21 cellular contexts compared by ENCODE assay signal in genomic region chr2:218082586-218083351, GRCh38. TPM values are rescaled to one million over a fixed set of nuclear protein-coding genes. Genes with fewer than 3 reads are reported as not detected.
A peak's percentile ranks its signal among the peaks of the same experiment; 100 is the strongest.
DNase-seq lines count a peak whose midpoint lies in the region; ATAC-seq and TF ChIP-seq lines count a peak whose summit lies in the region.
"Had no signal": no experiment of that assay in that cellular context is flagged by ENCODE, and none has a peak within 500 bp of the region (broad histone marks: within the 10 kb centered on the region; RNA-seq: fewer than 3 reads in every experiment).

No MANE protein-coding gene starts in this region.

- H3K9me3 ChIP-seq in H9 (ENCODE audit: control insufficient read depth, low read depth, low read length) = no peaks in the 10 kb centered on the region
- H3K9me3 ChIP-seq in Panc1 (ENCODE audit: control insufficient read depth, insufficient read depth, low read depth, low read length) = peaks cover 6% of the 10 kb centered on the region; the same call in 1 of the 2 replicates
- peaks cover 0 to 17% (median 10%) of the 10 kb centered on the region in 4 donors for H3K9me3 ChIP-seq in esophagus muscularis mucosa
- H3K9me3 ChIP-seq: SJCRH30 had no signal

- H3K23me2 ChIP-seq in H9 (ENCODE audit: insufficient read length, low read depth, low read length, poor library complexity, severe bottlenecking) = no peaks in the 10 kb centered on the region

- DNase-seq in DMS 273 (lab: John Stamatoyannopoulos, UW; ENCODE audit: unreplicated experiment) = peak; percentile 52
- DNase-seq in DMS 273 treated with DMSO at 0.1 percent for 48 hours (lab: John Stamatoyannopoulos, UW) = no peak
- DNase-seq in H9 = peak; percentile 24
- DNase-seq in Panc1 (ENCODE audit: low read depth, low spot score) = no peak
- peak; percentile 62 for DNase-seq in esophagus muscularis mucosa (ENCODE audit: extremely low spot score)
- DNase-seq in stimulated activated naive CD4-positive, alpha-beta T cell (lab: John Stamatoyannopoulos, UW) = no peak
- DNase-seq in cerebellum (ENCODE audit: low spot score) = no peak
- no peak for DNase-seq in stimulated activated naive CD8-positive, alpha-beta T cell treated with anti-CD3 and anti-CD28 coated beads, Interleukin-15, amount 100 ng/mL, for 72 hours
- DNase-seq: CD8-positive, alpha-beta memory T cell; EL; HCEC 1CT; NCI-H1105 treated with DMSO at 0.1 percent for 48 hours; NCI-H1930; NCI-H226; NCI-H524 treated with DMSO at 0.1 percent for 48 hours; OCI-M1; SJCRH30 had no signal

- no peak overlapping the region for H4K8ac ChIP-seq in H9 (replicated peaks; ENCODE audit: insufficient read length, low read depth, low read length)

- H3K14ac ChIP-seq in H9 (ENCODE audit: insufficient read depth, low read length) = no peak overlapping the region

- H3K4me3 ChIP-seq in Panc1 (ENCODE audit: low read depth in 2 of 2, low read length in 2 of 2) = no peak overlapping the region
- H3K4me3 ChIP-seq in esophagus muscularis mucosa = no peak overlapping the region
- H3K4me3 ChIP-seq: SJCRH30 had no signal

- no peak overlapping the region for H4K91ac ChIP-seq in H9 (ENCODE audit: insufficient read length, low read depth, low read length)

- no peak overlapping the region for H3K4ac ChIP-seq in H9 (ENCODE audit: low read depth, low read length)

- TF ChIP-seq POLR2A in esophagus muscularis mucosa (IDR thresholded peaks at IDR 0.05; ENCODE audit: low read depth) = no peak

- no peak overlapping the region for H3K23ac ChIP-seq in H9 (ENCODE audit: insufficient read length, low read depth, low read length)

- H3K18ac ChIP-seq in H9 (ENCODE audit: insufficient read length, low read depth, low read length) = no peak overlapping the region

- no peak for TF ChIP-seq EP300 in esophagus muscularis mucosa (IDR thresholded peaks at IDR 0.05)

- TF ChIP-seq CTCF in H9 (conservative IDR thresholded peaks at IDR 0.05) = no peak
- TF ChIP-seq CTCF in Panc1 (IDR thresholded peaks at IDR 0.05) = no peak
- no peak for TF ChIP-seq CTCF in esophagus muscularis mucosa (IDR thresholded peaks at IDR 0.05)

- no peak overlapping the region for H2BK12ac ChIP-seq in H9 (ENCODE audit: insufficient read length, low read depth, low read length)

- POLR2A ChIA-PET in Panc1 (lab: Charles Lee) = no interaction called here

- H2BK15ac ChIP-seq in H9 (ENCODE audit: low read depth, low read length) = no peak overlapping the region

- H3K4me2 ChIP-seq in H9 (ENCODE audit: insufficient read depth, insufficient read length, low read length) = no peak overlapping the region

- intact Hi-C loops in Panc1 (cut with micrococcal nuclease; ENCODE audit: unreplicated experiment) (no loop called here), esophagus muscularis mucosa (cut with DNase I) (no loop called here)

- no peaks in the 10 kb centered on the region for H3K27me3 ChIP-seq in H9 (ENCODE audit: insufficient read depth, low read length)
- peaks cover 2% of the 10 kb centered on the region; the same call in 1 of the 2 replicates for H3K27me3 ChIP-seq in Panc1 (ENCODE audit: control insufficient read depth, insufficient read depth, low read length)
- no peaks in the 10 kb centered on the region for H3K27me3 ChIP-seq in esophagus muscularis mucosa
- H3K27me3 ChIP-seq: SJCRH30 had no signal

- H3K27ac ChIP-seq in H9 (ENCODE audit: insufficient read length, low read depth, low read length) (no peak overlapping the region), Panc1 (ENCODE audit: low read length) (no peak overlapping the region), esophagus muscularis mucosa (replicated peaks in 1 of 4) (no peak overlapping the region)
- H3K27ac ChIP-seq: 22Rv1, RWPE1, SJCRH30 had no signal

- peaks cover 14% of the 10 kb centered on the region for H3K27me3 Mint-ChIP-seq in H9 (ENCODE audit: low read depth)
- no peaks in the 10 kb centered on the region for H3K27me3 Mint-ChIP-seq in stimulated activated naive CD8-positive, alpha-beta T cell treated with anti-CD3 and anti-CD28 coated beads, Interleukin-15, amount 100 ng/mL, for 72 hours

- no peak overlapping the region for H2AFZ ChIP-seq in H9 (ENCODE audit: low read length)

- H3K4me1 Mint-ChIP-seq in H9 = no peaks in the 10 kb centered on the region
- no peaks in the 10 kb centered on the region for H3K4me1 Mint-ChIP-seq in stimulated activated naive CD8-positive, alpha-beta T cell treated with anti-CD3 and anti-CD28 coated beads, Interleukin-15, amount 100 ng/mL, for 72 hours
- H3K4me1 Mint-ChIP-seq: CD8-positive, alpha-beta memory T cell had no signal

- BruUV-seq in Panc1 (replicated peaks; lab: Mats Ljungman, UMichigan) = no TSS peak

- no peak overlapping the region for H3K56ac ChIP-seq in H9 (ENCODE audit: insufficient read length, low read depth, low read length)

- no peak overlapping the region for H3K4me3 Mint-ChIP-seq in H9
- H3K4me3 Mint-ChIP-seq in stimulated activated naive CD8-positive, alpha-beta T cell treated with anti-CD3 and anti-CD28 coated beads, Interleukin-15, amount 100 ng/mL, for 72 hours = no peak overlapping the region
- H3K4me3 Mint-ChIP-seq: CD8-positive, alpha-beta memory T cell had no signal

- no peak overlapping the region for H3T11ph ChIP-seq in H9 (ENCODE audit: low read length)

- H2BK20ac ChIP-seq in H9 (ENCODE audit: low read depth, low read length, poor library complexity, severe bottlenecking) = no peak overlapping the region

- H3K9me3 Mint-ChIP-seq in H9 = peaks cover 8 to 9% of the 10 kb centered on the region in 2 experiments
- H3K9me3 Mint-ChIP-seq in stimulated activated naive CD8-positive, alpha-beta T cell treated with anti-CD3 and anti-CD28 coated beads, Interleukin-15, amount 100 ng/mL, for 72 hours = peaks cover 9 to 13% of the 10 kb centered on the region in 2 donors

- 100% methylated on average over 3 of the region's 14 CpGs for WGBS in H9 (ENCODE audit: extremely low coverage, insufficient read length, low lambda C conversion rate)
- WGBS in esophagus muscularis mucosa = 64% methylated on average over 14 of the region's 14 CpGs

- CTCF ChIA-PET in Panc1 (lab: Charles Lee) = no interaction called here

- H3K27ac Mint-ChIP-seq in H9 = no peak overlapping the region; a peak in 1 of 7 replicates
- H3K27ac Mint-ChIP-seq in stimulated activated naive CD8-positive, alpha-beta T cell treated with anti-CD3 and anti-CD28 coated beads, Interleukin-15, amount 100 ng/mL, for 72 hours = no peak overlapping the region
- H3K27ac Mint-ChIP-seq: CD8-positive, alpha-beta memory T cell had no signal

- no peaks in the 10 kb centered on the region for H4K20me1 ChIP-seq in H9 (ENCODE audit: control insufficient read depth, insufficient read depth, insufficient read length)

- no peaks in the 10 kb centered on the region for H3K79me2 ChIP-seq in H9 (ENCODE audit: insufficient read depth, low read length)

- no peaks in the 10 kb centered on the region for H3K4me1 ChIP-seq in H9 (ENCODE audit: insufficient read depth, low read length)
- no peaks in the 10 kb centered on the region for H3K4me1 ChIP-seq in Panc1 (ENCODE audit: control insufficient read depth, insufficient read depth, low read length)
- no peaks in the 10 kb centered on the region for H3K4me1 ChIP-seq in esophagus muscularis mucosa
- H3K4me1 ChIP-seq: SJCRH30 had no signal

- no peaks in the 10 kb centered on the region for H3K79me1 ChIP-seq in H9 (ENCODE audit: insufficient read depth, low read depth, low read length, poor library complexity, severe bottlenecking)

- in situ Hi-C loops in Panc1 (cut with HindIII; ENCODE audit: low pct_unique_long_range_greater_than_20kb, low sequenced_read_pairs) = no loop called here

- H4K5ac ChIP-seq in H9 (ENCODE audit: insufficient read length, low read depth, low read length) = no peak overlapping the region

- H3K9ac ChIP-seq in H9 (ENCODE audit: extremely low read depth, insufficient read length, low read length) = no peak overlapping the region

- no peak overlapping the region for H2BK5ac ChIP-seq in H9 (ENCODE audit: insufficient read length, low read length)

- peaks cover 0 to 4% (median 0%) of the 10 kb centered on the region in 3 experiments; a peak in 2 of 7 replicates for H3K36me3 Mint-ChIP-seq in H9 (ENCODE audit: insufficient read depth in 1 of 3, low read depth in 3 of 3)

- 0 out of 2 replicates have a peak, but pooled peaks have one; percentile 29 for ATAC-seq in Panc1
- ATAC-seq in stimulated activated naive CD8-positive, alpha-beta T cell treated with anti-CD3 and anti-CD28 coated beads, Interleukin-15, amount 100 ng/mL, for 72 hours = no peak

- H3K36me3 ChIP-seq in Panc1 (ENCODE audit: control insufficient read depth, insufficient read depth, low read length) (no peaks in the 10 kb centered on the region), esophagus muscularis mucosa (no peaks in the 10 kb centered on the region)
- H3K36me3 ChIP-seq: SJCRH30 had no signal

- no peak overlapping the region for H2AK5ac ChIP-seq in H9 (ENCODE audit: insufficient read length, low read length)

- H2BK120ac ChIP-seq in H9 (ENCODE audit: low read depth, low read length, poor library complexity, severe bottlenecking) = no peak overlapping the region

RNA-seq across cellular contexts. Expression of gene RUFY4, which starts 13.7 kb away (rescaled TPM):
- total RNA-seq in H9 (2021) = 0.44 and 0.66 TPM in 2 replicates
- total RNA-seq in Panc1 (2021; ENCODE audit: unreplicated experiment) = not detected
- polyA plus RNA-seq in Panc1 (2012; ENCODE audit: insufficient read length) = not detected
- total RNA-seq in esophagus muscularis mucosa = under 1 TPM in 1 of 4 donors, not detected in 3; 0.11 TPM
- not detected for total RNA-seq in cerebellum
- total RNA-seq: CD8-positive, alpha-beta memory T cell; HT1080; SJCRH30 had no signal
- polyA plus RNA-seq: BJ; CD8-positive, alpha-beta memory T cell had no signal

RNA-seq across cellular contexts. Expression of gene CXCR2, which starts 43.1 kb away (rescaled TPM):
- total RNA-seq in H9 (2021) (0.59 and 0.83 TPM in 2 replicates), Panc1 (2021; ENCODE audit: unreplicated experiment) (not detected), esophagus muscularis mucosa (1 to 10 TPM in 1 of 4 donors, under 1 TPM in 2, not detected in 1; 0.11 to 2.8 (median 0.42) TPM), cerebellum (not detected)
- not detected for polyA plus RNA-seq in Panc1 (2012; ENCODE audit: insufficient read length)
- total RNA-seq: CD8-positive, alpha-beta memory T cell; SJCRH30 had no signal
- polyA plus RNA-seq: BJ had no signal

Comparison
In these comparisons a context has a peak if more than half of its experiments do, and no peak if none do; other contexts are left out.
1. DNase-seq: peak in DMS 273 (single experiment), H9 (single experiment) and esophagus muscularis mucosa (single experiment); none in DMS 273 treated with DMSO at 0.1 percent for 48 hours (single experiment), Panc1 (single experiment), stimulated activated naive CD4-positive, alpha-beta T cell (0 of 6), cerebellum (single experiment) and stimulated activated naive CD8-positive, alpha-beta T cell treated with anti-CD3 and anti-CD28 coated beads, Interleukin-15, amount 100 ng/mL, for 72 hours (0 of 2).